26 cellular contexts compared by ENCODE assay signal in genomic region chr5:160211352-160211751, GRCh38. TPM values are rescaled to one million over a fixed set of nuclear protein-coding genes. Genes with fewer than 3 reads are reported as not detected.
"Had no signal": no experiment of that assay in that cellular context is flagged by ENCODE, and none has a peak within 500 bp of the region (broad histone marks: within the 10 kb centered on the region; RNA-seq: fewer than 3 reads in every experiment).

No MANE protein-coding gene starts in this region.

- H3K27ac Mint-ChIP-seq: effector memory CD8-positive, alpha-beta T cell; naive thymus-derived CD4-positive, alpha-beta T cell had no signal

- H3K4me3 Mint-ChIP-seq: central memory CD8-positive, alpha-beta T cell; effector memory CD8-positive, alpha-beta T cell; naive thymus-derived CD4-positive, alpha-beta T cell; nephron progenitor cell had no signal

- ATAC-seq: effector memory CD8-positive, alpha-beta T cell; gastrocnemius medialis; left lobe of liver; lower lobe of right lung; naive thymus-derived CD4-positive, alpha-beta T cell; sciatic nerve had no signal

- H3K9me3 ChIP-seq: esophagus muscularis mucosa, gastrocnemius medialis, lower lobe of right lung, prostate gland, stomach, thoracic aorta had no signal

- H3K9ac ChIP-seq: parathyroid adenoma had no signal

- H3K27ac ChIP-seq: epithelial cell of prostate, esophagus muscularis mucosa, gastrocnemius medialis, lower lobe of right lung, parathyroid adenoma, prostate gland, stomach, thoracic aorta had no signal

- H3K4me3 ChIP-seq: esophagus muscularis mucosa, gastrocnemius medialis, lower lobe of right lung, prostate gland, stomach, thoracic aorta had no signal

- H3K36me3 Mint-ChIP-seq: naive thymus-derived CD4-positive, alpha-beta T cell had no signal

- H3K4me1 ChIP-seq: esophagus muscularis mucosa, gastrocnemius medialis, lower lobe of right lung, prostate gland, stomach had no signal

- DNase-seq: effector memory CD8-positive, alpha-beta T cell; gastrocnemius medialis; lower lobe of right lung; mesenchymal stem cell; midbrain; naive thymus-derived CD4-positive, alpha-beta T cell; nephron progenitor cell; stimulated activated CD4-positive, alpha-beta T cell treated with anti-CD3 and anti-CD28 coated beads, Interleukin-2, amount 100 ng/mL, for 24 hours; stimulated activated CD4-positive, alpha-beta T cell treated with anti-CD3 and anti-CD28 coated beads, Interleukin-4, amount 100 ng/mL, for 4 hours; stimulated activated naive CD4-positive, alpha-beta T cell; stomach; substantia nigra; trophoblast cell had no signal

- H3K4me1 Mint-ChIP-seq: central memory CD8-positive, alpha-beta T cell; naive thymus-derived CD4-positive, alpha-beta T cell had no signal

- H3K27me3 ChIP-seq: esophagus muscularis mucosa, gastrocnemius medialis, stomach had no signal

- H3K9me3 Mint-ChIP-seq: central memory CD8-positive, alpha-beta T cell; effector memory CD8-positive, alpha-beta T cell; naive thymus-derived CD4-positive, alpha-beta T cell; nephron progenitor cell had no signal

- H3K36me3 ChIP-seq: esophagus muscularis mucosa, gastrocnemius medialis, lower lobe of right lung, prostate gland, stomach, thoracic aorta had no signal

RNA-seq across cellular contexts. Expression of gene FABP6, which starts 18.0 kb away (rescaled TPM):
- total RNA-seq: esophagus muscularis mucosa, fibroblast of villous mesenchyme, gastrocnemius medialis, kidney epithelial cell, left lobe of liver, omental fat pad, renal cortical epithelial cell, sciatic nerve, skeletal muscle tissue, thoracic aorta had no signal
